In genomic region chr2:68770271-68771111, GRCh38 we compare ENCODE assay signal across 10 cellular contexts. TPM values are rescaled to one million over a fixed set of nuclear protein-coding genes. Genes with fewer than 3 reads are reported as not detected.
DNase-seq lines count a peak whose midpoint lies in the region; ATAC-seq and TF ChIP-seq lines count a peak whose summit lies in the region.
"Had no signal": no experiment of that assay in that cellular context is flagged by ENCODE, and none has a peak within 500 bp of the region (broad histone marks: within the 10 kb centered on the region; RNA-seq: fewer than 3 reads in every experiment).

No MANE protein-coding gene starts in this region.

- H3K4me3 Mint-ChIP-seq in T-cell (peak overlapping the region; percentile 54 to 78 (median 66)), endothelial cell (ENCODE audit: unreplicated experiment) (no peak overlapping the region)
- H3K4me3 Mint-ChIP-seq in stimulated activated naive CD8-positive, alpha-beta T cell treated with anti-CD3 and anti-CD28 coated beads, Interleukin-15, amount 100 ng/mL, for 72 hours: peak overlapping the region; percentile 9 to 75

- DNase-seq in SIG-M5 treated with dmso at 0.1 percent for 504 hours (lab: John Stamatoyannopoulos, UW; ENCODE audit: unreplicated experiment) (peak; percentile 77), SIG-M5 (lab: John Stamatoyannopoulos, UW) (no peak), T-cell (no peak), esophagus muscularis mucosa (ENCODE audit: extremely low spot score) (no peak), endothelial cell (ENCODE audit: low spot score) (no peak)
- DNase-seq in stimulated activated naive CD8-positive, alpha-beta T cell treated with anti-CD3 and anti-CD28 coated beads, Interleukin-15, amount 100 ng/mL, for 72 hours: peak in 1 of 2 donors; percentile 25
- DNase-seq in stimulated activated CD4-positive, alpha-beta T cell treated with anti-CD3 and anti-CD28 coated beads, Interleukin-4, amount 100 ng/mL, for 24 hours: no peak
- DNase-seq: NCI-H187 treated with DMSO at 0.1 percent for 48 hours had no signal

- no peak for TF ChIP-seq POLR2A in esophagus muscularis mucosa (IDR thresholded peaks at IDR 0.05; ENCODE audit: low read depth)

- intact Hi-C loops in esophagus muscularis mucosa (cut with DNase I): no loop called here

- WGBS in esophagus muscularis mucosa: 83% methylated on average over 6 of the region's 6 CpGs

- peaks cover 99 to 100% (median 100%) of the 10 kb centered on the region in 3 donors for H3K4me1 Mint-ChIP-seq in T-cell
- H3K4me1 Mint-ChIP-seq in stimulated activated naive CD8-positive, alpha-beta T cell treated with anti-CD3 and anti-CD28 coated beads, Interleukin-15, amount 100 ng/mL, for 72 hours: peaks cover 96% of the 10 kb centered on the region
- H3K4me1 Mint-ChIP-seq in endothelial cell (ENCODE audit: unreplicated experiment): peaks cover 44% of the 10 kb centered on the region

- H3K27ac Mint-ChIP-seq in T-cell: peak overlapping the region; percentile 99
- peak overlapping the region; percentile 77 to 94 for H3K27ac Mint-ChIP-seq in stimulated activated naive CD8-positive, alpha-beta T cell treated with anti-CD3 and anti-CD28 coated beads, Interleukin-15, amount 100 ng/mL, for 72 hours
- no peak overlapping the region for H3K27ac Mint-ChIP-seq in endothelial cell (ENCODE audit: unreplicated experiment)

- H3K9me3 Mint-ChIP-seq in T-cell (no peaks in the 10 kb centered on the region), endothelial cell (ENCODE audit: unreplicated experiment) (no peaks in the 10 kb centered on the region)
- no peaks in the 10 kb centered on the region for H3K9me3 Mint-ChIP-seq in stimulated activated naive CD8-positive, alpha-beta T cell treated with anti-CD3 and anti-CD28 coated beads, Interleukin-15, amount 100 ng/mL, for 72 hours

- ATAC-seq in T-cell (replicated peaks in 1 of 4) (no peak), HG03175 (IDR thresholded peaks at IDR 0.05; ENCODE audit: unreplicated experiment) (no peak)
- peak; percentile 4 for ATAC-seq in stimulated activated naive CD8-positive, alpha-beta T cell treated with anti-CD3 and anti-CD28 coated beads, Interleukin-15, amount 100 ng/mL, for 72 hours

- H3K9me3 ChIP-seq in esophagus muscularis mucosa: no peaks in the 10 kb centered on the region

- H3K27me3 ChIP-seq in esophagus muscularis mucosa: no peaks in the 10 kb centered on the region

- H3K36me3 Mint-ChIP-seq in T-cell: peaks cover 25% of the 10 kb centered on the region
- peaks cover 8% of the 10 kb centered on the region for H3K36me3 Mint-ChIP-seq in endothelial cell (ENCODE audit: low read depth, unreplicated experiment)

- POLR2A ChIA-PET in T-cell (lab: Charles Lee): interaction anchor here (0.5 to 1.2 kb wide), 7 partner anchors 8 to 608 kb away, joined by 3 to 16 read pairs (median 3); no protein-coding TSS in a partner anchor

- CTCF ChIA-PET in T-cell (lab: Charles Lee): interaction anchor here in 1 of 2 donors (0.9 to 4.8 kb wide), 8 partner anchors 9 to 307 kb away, joined by 3 to 49 read pairs (median 5); no protein-coding TSS in a partner anchor

- TF ChIP-seq CTCF in esophagus muscularis mucosa (IDR thresholded peaks at IDR 0.05) (no peak), endothelial cell (IDR thresholded peaks at IDR 0.05; ENCODE audit: unreplicated experiment) (no peak)

- TF ChIP-seq EP300 in esophagus muscularis mucosa (IDR thresholded peaks at IDR 0.05): no peak

- peak overlapping the region; percentile 40 to 62 (median 54) for H3K27ac ChIP-seq in esophagus muscularis mucosa (replicated peaks in 1 of 4)
- H3K27ac ChIP-seq: 22Rv1 had no signal

- peaks cover 26 to 49% (median 36%) of the 10 kb centered on the region in 4 donors for H3K4me1 ChIP-seq in esophagus muscularis mucosa

- no peaks in the 10 kb centered on the region for H3K36me3 ChIP-seq in esophagus muscularis mucosa

- H3K27me3 Mint-ChIP-seq in T-cell: no peaks in the 10 kb centered on the region
- H3K27me3 Mint-ChIP-seq in stimulated activated naive CD8-positive, alpha-beta T cell treated with anti-CD3 and anti-CD28 coated beads, Interleukin-15, amount 100 ng/mL, for 72 hours: no peaks in the 10 kb centered on the region
- peaks cover 6% of the 10 kb centered on the region for H3K27me3 Mint-ChIP-seq in endothelial cell (ENCODE audit: unreplicated experiment)

- no peak overlapping the region for H3K4me3 ChIP-seq in esophagus muscularis mucosa

RNA-seq across cellular contexts. Expression of gene ARHGAP25, which starts 35.9 kb away (rescaled TPM):
- total RNA-seq in T-cell (100 to 1,000 TPM; 103 to 134 (median 123) TPM), esophagus muscularis mucosa (1 to 10 TPM; 3.7 to 9.3 (median 5.4) TPM), endothelial cell (ENCODE audit: unreplicated experiment) (4.6 TPM)

Comparison
In these comparisons a context has a peak if more than half of its experiments do, and no peak if none do; other contexts are left out.
1. RNA of gene ARHGAP25, which starts 35.9 kb away (total RNA-seq): 103 to 134 TPM in T-cell; 3.7 to 9.3 TPM in esophagus muscularis mucosa and 4.6 TPM in endothelial cell (single experiment); every median in the first group is over 10 times any median in the second.